13 cellular contexts compared by ENCODE assay signal in the genomic region with DNA sequence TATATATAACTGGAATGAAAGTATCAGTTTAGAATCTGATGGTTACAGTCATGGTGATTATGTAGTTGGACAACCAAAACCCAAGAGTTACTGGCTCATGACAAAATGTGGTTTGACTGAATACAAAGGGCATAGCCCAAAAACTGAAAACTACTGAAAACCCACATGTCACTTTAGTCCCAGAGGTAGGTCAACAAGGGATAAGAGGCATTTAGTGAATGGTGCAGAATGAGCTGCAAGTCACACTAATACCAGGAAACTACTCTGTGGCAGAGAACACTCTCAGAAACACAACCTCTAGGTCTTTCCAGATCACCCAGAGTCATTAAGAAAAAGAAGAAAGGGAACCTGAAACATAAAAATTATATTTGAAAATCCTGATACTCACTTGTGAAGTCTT.
DNase-seq lines count a peak whose midpoint lies in the region; ATAC-seq, FAIRE-seq and TF ChIP-seq lines count a peak whose summit lies in the region.
"Had no signal": no experiment of that assay in that cellular context is flagged by ENCODE, and none has a peak within 500 bp of the region (broad histone marks: within the 10 kb centered on the region; RNA-seq: fewer than 3 reads in every experiment).

No MANE protein-coding gene starts in this region.

- peak; percentile 19 for DNase-seq in GM12892 (ENCODE audit: insufficient read length)
- no peak for DNase-seq in prostate gland (ENCODE audit: low spot score)
- DNase-seq in NCI-H2081 treated with DMSO at 0.1 percent for 48 hours (lab: John Stamatoyannopoulos, UW), result no peak
- DNase-seq in NK-92 (lab: John Stamatoyannopoulos, UW; ENCODE audit: unreplicated experiment), result no peak
- DNase-seq in iPS-NIHi11 (ENCODE audit: low spot score), result no peak
- DNase-seq: activated CD8-positive, alpha-beta memory T cell treated with anti-CD3 and anti-CD28 coated beads, Interleukin-2, amount 50 U/mL, for 48 hours; C1 segment of cervical spinal cord; retina had no signal

- no peaks in the 10 kb centered on the region for H3K27me3 ChIP-seq in prostate gland (replicated peaks; ENCODE audit: insufficient read depth)
- H3K27me3 ChIP-seq: cardiac muscle cell had no signal

- TF ChIP-seq POLR2A in GM12892 (IDR thresholded peaks at IDR 0.05; ENCODE audit: low read depth, low read length), result no peak
- no peak for TF ChIP-seq POLR2A in prostate gland (IDR thresholded peaks at IDR 0.05)

- TF ChIP-seq CTCF in prostate gland (IDR thresholded peaks at IDR 0.05), result no peak

- H3K27ac ChIP-seq in prostate gland, result no peak overlapping the region
- H3K27ac ChIP-seq: cardiac muscle cell had no signal

- intact Hi-C loops in prostate gland (cut with DNase I), result no loop called here

- H3K4me1 ChIP-seq in prostate gland (replicated peaks), result no peaks in the 10 kb centered on the region

- peak; percentile 79 for ATAC-seq in GM19328 (IDR thresholded peaks at IDR 0.05; ENCODE audit: unreplicated experiment)
- peak; percentile 90 for ATAC-seq in HG02798 (IDR thresholded peaks at IDR 0.05; ENCODE audit: poor library complexity, unreplicated experiment)
- ATAC-seq in HG03521 (IDR thresholded peaks at IDR 0.05; ENCODE audit: unreplicated experiment), result peak; percentile 94
- ATAC-seq: SK-N-SH treated with all-trans-retinoic acid at 6 μM for 48 hours had no signal

- peak; percentile 90 for FAIRE-seq in GM12892 (lab: Jason Lieb, UNC)

- H3K4me3 ChIP-seq in prostate gland, result no peak overlapping the region
- H3K4me3 ChIP-seq: cardiac muscle cell had no signal

- H3K9me3 ChIP-seq in prostate gland, result no peaks in the 10 kb centered on the region

- H3K36me3 ChIP-seq in prostate gland, result no peaks in the 10 kb centered on the region
- H3K36me3 ChIP-seq: cardiac muscle cell had no signal
